In genomic region chr11:72349616-72350218, GRCh38 we compare ENCODE assay signal across 16 cellular contexts.
DNase-seq lines count a peak whose midpoint lies in the region; ATAC-seq and TF ChIP-seq lines count a peak whose summit lies in the region.
"Had no signal": no experiment of that assay in that cellular context is flagged by ENCODE, and none has a peak within 500 bp of the region (broad histone marks: within the 10 kb centered on the region; RNA-seq: fewer than 3 reads in every experiment).

No MANE protein-coding gene starts in this region.

- H2AFZ ChIP-seq in trophoblast cell (ENCODE audit: insufficient read depth, low read length, poor library complexity) = no peak overlapping the region

- no peak overlapping the region for H3K18ac ChIP-seq in trophoblast cell (ENCODE audit: low read length)

- no peak for ATAC-seq in GM18520 (IDR thresholded peaks at IDR 0.05; ENCODE audit: unreplicated experiment)
- ATAC-seq: activated CD8-positive, alpha-beta T cell treated with anti-CD3 and anti-CD28 coated beads, Interleukin-2, amount 10 ng/mL, durations not matched to agents 7 days and 5 days; activated T-helper 17 cell treated with anti-CD3 and anti-CD28 coated beads, Interleukin-2, amount 50 U/mL, for 72 hours had no signal

- H3K9me3 ChIP-seq in trophoblast cell (ENCODE audit: insufficient read depth, low read depth, low read length) = no peaks in the 10 kb centered on the region
- H3K9me3 ChIP-seq: ascending aorta, esophagus muscularis mucosa, stomach had no signal

- H3K9me3 Mint-ChIP-seq in activated CD4-positive, alpha-beta T cell treated with anti-CD3 and anti-CD28 coated beads, Interleukin-2, amount 10 ng/mL, durations not matched to agents 7 days and 5 days = no peaks in the 10 kb centered on the region
- H3K9me3 Mint-ChIP-seq in activated CD4-positive, alpha-beta memory T cell treated with anti-CD3 and anti-CD28 coated beads for 36 hours = no peaks in the 10 kb centered on the region
- H3K9me3 Mint-ChIP-seq: activated T-helper 17 cell treated with anti-CD3 and anti-CD28 coated beads, Interleukin-2, amount 50 U/mL, for 72 hours; memory B cell had no signal

- peak overlapping the region; percentile 5 for H4K8ac ChIP-seq in trophoblast cell (ENCODE audit: low read depth, low read length)

- no CpG with 5 or more reads among the region's 11 CpGs for WGBS in trophoblast cell (ENCODE audit: extremely low coverage, insufficient coverage, insufficient read length)

- H3K23ac ChIP-seq in trophoblast cell (ENCODE audit: low read length) = no peak overlapping the region

- H3K27ac Mint-ChIP-seq in activated CD4-positive, alpha-beta T cell treated with anti-CD3 and anti-CD28 coated beads, Interleukin-2, amount 10 ng/mL, durations not matched to agents 7 days and 5 days = no peak overlapping the region
- H3K27ac Mint-ChIP-seq in activated CD4-positive, alpha-beta memory T cell treated with anti-CD3 and anti-CD28 coated beads for 36 hours = no peak overlapping the region
- H3K27ac Mint-ChIP-seq: activated CD8-positive, alpha-beta T cell treated with anti-CD3 and anti-CD28 coated beads, Interleukin-2, amount 10 ng/mL, durations not matched to agents 7 days and 5 days; activated T-helper 17 cell treated with anti-CD3 and anti-CD28 coated beads, Interleukin-2, amount 50 U/mL, for 72 hours; memory B cell had no signal

- H3K36me3 Mint-ChIP-seq in activated CD4-positive, alpha-beta T cell treated with anti-CD3 and anti-CD28 coated beads, Interleukin-2, amount 10 ng/mL, durations not matched to agents 7 days and 5 days (ENCODE audit: low read depth) = no peaks in the 10 kb centered on the region
- H3K36me3 Mint-ChIP-seq in activated CD4-positive, alpha-beta memory T cell treated with anti-CD3 and anti-CD28 coated beads for 36 hours = peaks cover 3% of the 10 kb centered on the region

- H2BK12ac ChIP-seq in trophoblast cell (ENCODE audit: low read length) = no peak overlapping the region

- H2BK5ac ChIP-seq in trophoblast cell (ENCODE audit: low read depth, low read length, poor library complexity) = no peak overlapping the region

- no peak overlapping the region for H2AK5ac ChIP-seq in trophoblast cell (ENCODE audit: low read length)

- peak overlapping the region; percentile 42 for H3K27ac ChIP-seq in trophoblast cell (ENCODE audit: low read depth, low read length)
- H3K27ac ChIP-seq: ascending aorta, esophagus muscularis mucosa, stomach had no signal

- no peak overlapping the region for H4K12ac ChIP-seq in trophoblast cell (ENCODE audit: low read depth, low read length)

- intact Hi-C loops in activated CD4-positive, alpha-beta memory T cell treated with anti-CD3 and anti-CD28 coated beads for 36 hours (cut with micrococcal nuclease) = no loop called here

- H3K14ac ChIP-seq in trophoblast cell (ENCODE audit: low read length) = no peak overlapping the region

- H3K9ac ChIP-seq in trophoblast cell (ENCODE audit: low read length) = no peak overlapping the region

- no peaks in the 10 kb centered on the region for H3K27me3 ChIP-seq in trophoblast cell (ENCODE audit: insufficient read depth, low read length)
- H3K27me3 ChIP-seq: ascending aorta, esophagus muscularis mucosa, stomach had no signal

- H3K79me1 ChIP-seq in trophoblast cell (ENCODE audit: low read length) = peaks cover 9% of the 10 kb centered on the region

- H3K4me1 Mint-ChIP-seq in activated CD4-positive, alpha-beta T cell treated with anti-CD3 and anti-CD28 coated beads, Interleukin-2, amount 10 ng/mL, durations not matched to agents 7 days and 5 days = no peaks in the 10 kb centered on the region
- H3K4me1 Mint-ChIP-seq in activated CD4-positive, alpha-beta memory T cell treated with anti-CD3 and anti-CD28 coated beads for 36 hours (ENCODE audit: low read depth) = no peaks in the 10 kb centered on the region
- H3K4me1 Mint-ChIP-seq: activated T-helper 17 cell treated with anti-CD3 and anti-CD28 coated beads, Interleukin-2, amount 50 U/mL, for 72 hours had no signal

- H3K4me3 ChIP-seq in fibroblast of the aortic adventitia (ENCODE audit: low read depth, low read length) (no peak overlapping the region), trophoblast cell (ENCODE audit: low read depth, low read length) (no peak overlapping the region)
- H3K4me3 ChIP-seq: ascending aorta, esophagus muscularis mucosa, stomach had no signal

- H3K36me3 ChIP-seq in trophoblast cell (ENCODE audit: control insufficient read depth in 1 of 2, insufficient read depth in 2 of 2, low read length in 2 of 2) = peaks cover 0 to 2% of the 10 kb centered on the region in 2 experiments
- H3K36me3 ChIP-seq: ascending aorta had no signal

- peaks cover 17 to 26% of the 10 kb centered on the region in 2 experiments for H3K4me1 ChIP-seq in trophoblast cell (ENCODE audit: control insufficient read depth in 1 of 2, insufficient read depth in 2 of 2, low read length in 2 of 2)

- no peaks in the 10 kb centered on the region for H3K27me3 Mint-ChIP-seq in activated CD4-positive, alpha-beta T cell treated with anti-CD3 and anti-CD28 coated beads, Interleukin-2, amount 10 ng/mL, durations not matched to agents 7 days and 5 days
- no peaks in the 10 kb centered on the region for H3K27me3 Mint-ChIP-seq in activated CD4-positive, alpha-beta memory T cell treated with anti-CD3 and anti-CD28 coated beads for 36 hours
- H3K27me3 Mint-ChIP-seq: activated T-helper 17 cell treated with anti-CD3 and anti-CD28 coated beads, Interleukin-2, amount 50 U/mL, for 72 hours; memory B cell had no signal

- no peak overlapping the region for H2BK120ac ChIP-seq in trophoblast cell (ENCODE audit: insufficient read depth, low read length, poor library complexity)

- no peak for TF ChIP-seq CTCF in fibroblast of the aortic adventitia (IDR thresholded peaks at IDR 0.05; ENCODE audit: insufficient read depth, low read length)

- CTCF ChIA-PET in activated CD4-positive, alpha-beta T cell treated with anti-CD3 and anti-CD28 coated beads, Interleukin-2, amount 10 ng/mL, durations not matched to agents 7 days and 5 days (lab: Charles Lee) = interaction anchor here (0.6 to 1.8 kb wide), 4 partner anchors 16 to 97 kb away, joined by 3 to 5 read pairs (median 4); partner anchors contain the start of gene CLPB
- CTCF ChIA-PET in activated CD4-positive, alpha-beta memory T cell treated with anti-CD3 and anti-CD28 coated beads for 36 hours (lab: Charles Lee) = interaction anchor here (1.6 kb wide), 1 partner anchor 83 kb away, joined by 4 read pairs; no protein-coding TSS in a partner anchor

- no peak overlapping the region for H3K4me3 Mint-ChIP-seq in activated CD4-positive, alpha-beta T cell treated with anti-CD3 and anti-CD28 coated beads, Interleukin-2, amount 10 ng/mL, durations not matched to agents 7 days and 5 days
- no peak overlapping the region for H3K4me3 Mint-ChIP-seq in activated CD4-positive, alpha-beta memory T cell treated with anti-CD3 and anti-CD28 coated beads for 36 hours
- H3K4me3 Mint-ChIP-seq: activated CD8-positive, alpha-beta T cell treated with anti-CD3 and anti-CD28 coated beads, Interleukin-2, amount 10 ng/mL, durations not matched to agents 7 days and 5 days; activated T-helper 17 cell treated with anti-CD3 and anti-CD28 coated beads, Interleukin-2, amount 50 U/mL, for 72 hours; memory B cell had no signal

- no peak overlapping the region for H3K4ac ChIP-seq in trophoblast cell (ENCODE audit: low read depth, low read length)

- no peak overlapping the region for H3K4me2 ChIP-seq in trophoblast cell (ENCODE audit: low read length)

- peaks cover 2% of the 10 kb centered on the region for H3K79me2 ChIP-seq in trophoblast cell (ENCODE audit: control insufficient read depth, insufficient read depth, low read length, poor library complexity)

- POLR2A ChIA-PET in activated CD4-positive, alpha-beta T cell treated with anti-CD3 and anti-CD28 coated beads, Interleukin-2, amount 10 ng/mL, durations not matched to agents 7 days and 5 days (lab: Charles Lee) = no interaction called here
- POLR2A ChIA-PET in activated CD4-positive, alpha-beta memory T cell treated with anti-CD3 and anti-CD28 coated beads for 36 hours (lab: Charles Lee) = no interaction called here

- peak; percentile 28 for DNase-seq in GM03348 (ENCODE audit: low spot score)
- peak; percentile 77 to 88 for DNase-seq in SHP77 (lab: John Stamatoyannopoulos, UW)
- DNase-seq in fibroblast of the aortic adventitia (ENCODE audit: low read depth) = peak; percentile 19
- peak in 1 of 2 donors; percentile 17 for DNase-seq in trophoblast cell
- DNase-seq in NK-92 (lab: John Stamatoyannopoulos, UW; ENCODE audit: unreplicated experiment) = no peak
- no peak for DNase-seq in activated CD4-positive, alpha-beta T cell treated with anti-CD3 and anti-CD28 coated beads, Interleukin-2, amount 10 ng/mL, durations not matched to agents 7 days and 5 days
- no peak for DNase-seq in activated CD4-positive, alpha-beta memory T cell treated with anti-CD3 and anti-CD28 coated beads for 36 hours
- DNase-seq: activated CD8-positive, alpha-beta T cell treated with anti-CD3 and anti-CD28 coated beads, Interleukin-2, amount 10 ng/mL, durations not matched to agents 7 days and 5 days; cortex of kidney; NCI-H1436 treated with DMSO at 0.1 percent for 48 hours; stomach had no signal

- H4K91ac ChIP-seq in trophoblast cell (ENCODE audit: low read depth, low read length) = peak overlapping the region; percentile 6

Comparison
In these comparisons a context has a peak if more than half of its experiments do, and no peak if none do; other contexts are left out.
1. DNase-seq: peak in GM03348 (single experiment), SHP77 (2 of 2) and fibroblast of the aortic adventitia (single experiment); none in NK-92 (single experiment), activated CD4-positive, alpha-beta T cell treated with anti-CD3 and anti-CD28 coated beads, Interleukin-2, amount 10 ng/mL, durations not matched to agents 7 days and 5 days (single experiment) and activated CD4-positive, alpha-beta memory T cell treated with anti-CD3 and anti-CD28 coated beads for 36 hours (single experiment).